13 cellular contexts compared by ENCODE assay signal in the genomic region with DNA sequence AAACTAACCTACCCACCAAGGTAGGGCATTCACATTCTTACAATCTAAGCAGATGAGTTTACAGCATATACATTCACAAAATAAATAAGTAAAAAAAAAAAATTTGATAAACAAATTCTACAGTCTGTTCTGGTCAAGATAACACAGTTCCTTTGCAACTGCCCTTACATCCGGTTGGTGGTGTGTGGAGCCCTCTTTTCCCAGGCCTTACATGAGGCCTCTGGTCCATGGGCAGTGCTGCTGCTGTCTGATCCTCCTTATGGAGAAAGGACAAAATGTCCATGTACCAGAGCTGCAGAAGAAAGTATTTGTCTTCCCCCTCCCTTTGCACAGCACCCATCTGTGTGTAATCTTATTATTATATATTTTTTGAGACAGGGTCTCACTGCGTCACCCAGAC. TPM values are rescaled to one million over a fixed set of nuclear protein-coding genes. Genes with fewer than 3 reads are reported as not detected.
A peak's percentile ranks its signal among the peaks of the same experiment; 100 is the strongest.
DNase-seq lines count a peak whose midpoint lies in the region; ATAC-seq and TF ChIP-seq lines count a peak whose summit lies in the region.
"Had no signal": no experiment of that assay in that cellular context is flagged by ENCODE, and none has a peak within 500 bp of the region (broad histone marks: within the 10 kb centered on the region; RNA-seq: fewer than 3 reads in every experiment).

No MANE protein-coding gene starts in this region.

- peaks cover 11% of the 10 kb centered on the region for H3K27me3 ChIP-seq in HUES6 (ENCODE audit: control insufficient read depth, insufficient read depth, low read length)

- no peaks in the 10 kb centered on the region for H3K9me3 ChIP-seq in HUES6 (ENCODE audit: control insufficient read depth, insufficient read depth, low read depth, low read length)

- no peak overlapping the region for H3K27ac Mint-ChIP-seq in glutamatergic neuron (ENCODE audit: unreplicated experiment)
- H3K27ac Mint-ChIP-seq in activated T-cell treated with anti-CD3 and anti-CD28 coated beads, Interleukin-2, amount 50 U/mL, for 72 hours, result no peak overlapping the region

- peaks cover 14% of the 10 kb centered on the region for H3K9me3 Mint-ChIP-seq in glutamatergic neuron (ENCODE audit: unreplicated experiment)
- H3K9me3 Mint-ChIP-seq in activated T-cell treated with anti-CD3 and anti-CD28 coated beads, Interleukin-2, amount 50 U/mL, for 72 hours, result no peaks in the 10 kb centered on the region
- H3K9me3 Mint-ChIP-seq: activated T-cell treated with anti-CD3 and anti-CD28 coated beads, Interleukin-2, amount 50 U/mL, for 4 hours had no signal

- no peak for ATAC-seq in GM19328 (IDR thresholded peaks at IDR 0.05; ENCODE audit: unreplicated experiment)
- no peak for ATAC-seq in activated T-cell treated with anti-CD3 and anti-CD28 coated beads, Interleukin-2, amount 50 U/mL, for 72 hours (replicated peaks in 1 of 2)
- no peak for ATAC-seq in HG03565 (IDR thresholded peaks at IDR 0.05; ENCODE audit: unreplicated experiment)
- ATAC-seq: activated T-cell treated with anti-CD3 and anti-CD28 coated beads, Interleukin-2, amount 50 U/mL, for 4 hours; HepG2 had no signal

- no peak overlapping the region for H3K9ac ChIP-seq in HUES6 (ENCODE audit: low read length)

- H3K4me3 Mint-ChIP-seq in glutamatergic neuron (ENCODE audit: unreplicated experiment), result peak overlapping the region; percentile 93
- no peak overlapping the region for H3K4me3 Mint-ChIP-seq in activated T-cell treated with anti-CD3 and anti-CD28 coated beads, Interleukin-2, amount 50 U/mL, for 72 hours

- peak; percentile 9 for DNase-seq in 8988T
- DNase-seq in astrocyte of the cerebellum (ENCODE audit: low read depth), result no peak
- no peak for DNase-seq in glutamatergic neuron
- DNase-seq in activated T-cell treated with anti-CD3 and anti-CD28 coated beads, Interleukin-2, amount 50 U/mL, for 72 hours, result no peak
- no peak for DNase-seq in NCI-H510A (lab: John Stamatoyannopoulos, UW)
- DNase-seq: ACHN; activated CD4-positive, CD25-positive, alpha-beta regulatory T cell treated with anti-CD3 and anti-CD28 coated beads, Interleukin-2, amount 50 U/mL, for 72 hours; activated T-cell treated with anti-CD3 and anti-CD28 coated beads, Interleukin-2, amount 50 U/mL, for 4 hours had no signal

- peaks cover 25% of the 10 kb centered on the region for H3K4me1 ChIP-seq in HUES6 (ENCODE audit: control insufficient read depth, insufficient read depth, low read length)

- TF ChIP-seq CTCF in astrocyte of the cerebellum (IDR thresholded peaks at IDR 0.05; ENCODE audit: low read depth, low read length, missing control alignments) (no peak), glutamatergic neuron (IDR thresholded peaks at IDR 0.05; ENCODE audit: partially characterized antibody, unreplicated experiment) (no peak)

- in situ Hi-C loops in astrocyte of the cerebellum (cut with HindIII; ENCODE audit: low sequenced_read_pairs), result no loop called here

- peaks cover 6% of the 10 kb centered on the region for H3K4me1 Mint-ChIP-seq in glutamatergic neuron (ENCODE audit: low read depth, unreplicated experiment)
- H3K4me1 Mint-ChIP-seq in activated T-cell treated with anti-CD3 and anti-CD28 coated beads, Interleukin-2, amount 50 U/mL, for 72 hours (ENCODE audit: low read depth), result peaks cover 8% of the 10 kb centered on the region

- H3K36me3 ChIP-seq in HUES6 (ENCODE audit: control insufficient read depth, insufficient read depth, low read length), result no peaks in the 10 kb centered on the region; the same call in 1 of the 2 replicates

- peak overlapping the region; percentile 5; the same call in 1 of the 2 replicates for H3K4me3 ChIP-seq in HUES6 (ENCODE audit: low read depth, low read length)
- peak overlapping the region; percentile 97 for H3K4me3 ChIP-seq in astrocyte of the cerebellum (ENCODE audit: low read depth, low read length)
- H3K4me3 ChIP-seq: lung had no signal

- peaks cover 8% of the 10 kb centered on the region for H3K27me3 Mint-ChIP-seq in glutamatergic neuron (ENCODE audit: unreplicated experiment)
- H3K27me3 Mint-ChIP-seq in activated T-cell treated with anti-CD3 and anti-CD28 coated beads, Interleukin-2, amount 50 U/mL, for 72 hours (ENCODE audit: low read depth), result peaks cover 29% of the 10 kb centered on the region

- no peak overlapping the region for H3K27ac ChIP-seq in HUES6 (ENCODE audit: low read depth, low read length)

- H3K36me3 Mint-ChIP-seq in glutamatergic neuron (ENCODE audit: unreplicated experiment), result no peaks in the 10 kb centered on the region
- H3K36me3 Mint-ChIP-seq in activated T-cell treated with anti-CD3 and anti-CD28 coated beads, Interleukin-2, amount 50 U/mL, for 72 hours (ENCODE audit: insufficient read depth in 2 of 2), result no peaks in the 10 kb centered on the region

RNA-seq across cellular contexts. Expression of a gene that starts 2.2 kb away (rescaled TPM):
- total RNA-seq in glutamatergic neuron (ENCODE audit: unreplicated experiment), result 422 TPM
- 10 to 100 TPM; 10.5 to 13.2 TPM for total RNA-seq in activated T-cell treated with anti-CD3 and anti-CD28 coated beads, Interleukin-2, amount 50 U/mL, for 72 hours

RNA-seq across cellular contexts. Expression of a gene that starts 49.4 kb away (rescaled TPM):
- total RNA-seq in glutamatergic neuron (ENCODE audit: unreplicated experiment), result 0.17 TPM
- total RNA-seq in activated T-cell treated with anti-CD3 and anti-CD28 coated beads, Interleukin-2, amount 50 U/mL, for 72 hours, result not detected

Comparison
In these comparisons a context has a peak if more than half of its experiments do, and no peak if none do; other contexts are left out.
1. RNA of a gene that starts 2.2 kb away (total RNA-seq): 422 TPM in glutamatergic neuron (single experiment); 10.5 to 13.2 TPM in activated T-cell treated with anti-CD3 and anti-CD28 coated beads, Interleukin-2, amount 50 U/mL, for 72 hours; every median in the first group is over 10 times any median in the second.